ENCODE assay signal across 25 cellular contexts in the genomic region with DNA sequence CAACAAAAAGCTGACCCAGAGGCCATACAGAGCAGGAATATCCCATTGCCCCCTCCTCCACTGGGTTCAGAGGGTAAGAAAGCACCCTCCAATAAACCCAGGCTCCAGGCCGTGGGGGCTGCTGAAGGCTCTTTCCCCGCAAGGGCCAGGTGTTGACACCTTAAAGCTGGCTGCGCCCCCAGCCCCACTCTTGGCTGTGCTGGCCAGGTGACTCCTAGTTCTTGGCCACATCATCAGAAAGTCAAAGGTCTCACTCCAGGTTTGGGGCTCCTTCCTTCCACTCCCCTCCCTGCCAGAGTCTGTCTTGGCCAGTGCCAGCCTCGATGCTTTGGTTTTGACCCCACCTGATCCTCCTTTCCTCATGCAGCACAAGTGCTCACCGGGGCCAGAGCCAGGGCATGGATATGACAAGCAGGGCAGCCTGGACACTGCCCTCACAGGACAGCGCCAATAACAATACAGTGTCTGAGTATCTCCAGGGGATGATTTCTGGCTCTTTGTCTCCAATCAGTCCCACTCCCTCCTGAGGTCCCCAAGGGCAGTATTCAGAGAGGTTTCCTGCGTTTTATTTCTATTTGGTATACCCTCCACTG. TPM values are rescaled to one million over a fixed set of nuclear protein-coding genes. Genes with fewer than 3 reads are reported as not detected.
A peak's percentile ranks its signal among the peaks of the same experiment; 100 is the strongest.
DNase-seq lines count a peak whose midpoint lies in the region; ATAC-seq and TF ChIP-seq lines count a peak whose summit lies in the region.
"Had no signal": no experiment of that assay in that cellular context is flagged by ENCODE, and none has a peak within 500 bp of the region (broad histone marks: within the 10 kb centered on the region; RNA-seq: fewer than 3 reads in every experiment).

No MANE protein-coding gene starts in this region.

- H3K27ac ChIP-seq in heart left ventricle (peak overlapping the region in 1 of 12 donors; percentile 58), mesenchymal stem cell (ENCODE audit: low read length, poor library complexity, severe bottlenecking) (peak overlapping the region; percentile 20)
- H3K27ac ChIP-seq: tibial nerve had no signal

- H3K4me2 ChIP-seq in mesenchymal stem cell (ENCODE audit: low read length, poor library complexity, severe bottlenecking): no peak overlapping the region

- H3K4me3 Mint-ChIP-seq in brain (no peak overlapping the region), type B pancreatic cell (no peak overlapping the region)
- H3K4me3 Mint-ChIP-seq: activated CD4-positive, alpha-beta T cell treated with anti-CD3 and anti-CD28 coated beads, Interleukin-2, amount 10 ng/mL, durations not matched to agents 7 days and 5 days; IgD-negative memory B cell; natural killer cell had no signal

- H3K18ac ChIP-seq in mesenchymal stem cell (ENCODE audit: low read depth in 1 of 2, low read length in 2 of 2): no peak overlapping the region

- H3K27me3 ChIP-seq in heart left ventricle (no peaks in the 10 kb centered on the region), mesenchymal stem cell (ENCODE audit: control insufficient read depth in 1 of 2, insufficient read depth in 1 of 2, low read length in 2 of 2) (no peaks in the 10 kb centered on the region)
- H3K27me3 ChIP-seq: body of pancreas, dorsolateral prefrontal cortex, esophagus squamous epithelium, tibial nerve had no signal

- no peak for TF ChIP-seq CTCF in heart left ventricle (IDR thresholded peaks at IDR 0.05)
- no peak for TF ChIP-seq CTCF in brain (conservative IDR thresholded peaks at IDR 0.05)
- TF ChIP-seq CTCF in type B pancreatic cell (conservative IDR thresholded peaks at IDR 0.05): no peak

- H3K9me3 Mint-ChIP-seq in brain (no peaks in the 10 kb centered on the region), type B pancreatic cell (no peaks in the 10 kb centered on the region)
- H3K9me3 Mint-ChIP-seq: activated CD4-positive, alpha-beta T cell treated with anti-CD3 and anti-CD28 coated beads, Interleukin-2, amount 10 ng/mL, durations not matched to agents 7 days and 5 days; IgD-negative memory B cell; natural killer cell had no signal

- no peaks in the 10 kb centered on the region for H3K4me1 Mint-ChIP-seq in brain
- peaks cover 11% of the 10 kb centered on the region for H3K4me1 Mint-ChIP-seq in type B pancreatic cell (ENCODE audit: unreplicated experiment)
- H3K4me1 Mint-ChIP-seq: IgD-negative memory B cell, natural killer cell had no signal

- H3K4ac ChIP-seq in mesenchymal stem cell (ENCODE audit: low read depth in 1 of 2, low read length in 2 of 2): no peak overlapping the region

- no peak overlapping the region for H3K9ac ChIP-seq in mesenchymal stem cell (ENCODE audit: low read length)

- H2AFZ ChIP-seq in mesenchymal stem cell (ENCODE audit: low read depth, low read length): no peak overlapping the region

- peak overlapping the region; percentile 27 for H2AK5ac ChIP-seq in mesenchymal stem cell (ENCODE audit: low read length, severe bottlenecking)

- no peak overlapping the region for H4K91ac ChIP-seq in mesenchymal stem cell (ENCODE audit: low read length)

- peak in 3 of 4 donors; percentile 4 to 10 (median 5) for ATAC-seq in heart left ventricle
- ATAC-seq in Right ventricle myocardium inferior: no peak
- ATAC-seq in GM19351 (IDR thresholded peaks at IDR 0.05; ENCODE audit: unreplicated experiment): no peak
- ATAC-seq in HG02642 (IDR thresholded peaks at IDR 0.05; ENCODE audit: poor library complexity, unreplicated experiment): no peak
- ATAC-seq: body of pancreas, natural killer cell had no signal

- no peak for TF ChIP-seq POLR2A in heart left ventricle (IDR thresholded peaks at IDR 0.05)

- H2BK12ac ChIP-seq in mesenchymal stem cell (ENCODE audit: low read length in 2 of 2): no peak overlapping the region

- no peak for DNase-seq in heart left ventricle
- DNase-seq in Right ventricle myocardium inferior (ENCODE audit: missing footprints): no peak
- DNase-seq in mesenchymal stem cell: no peak
- DNase-seq in type B pancreatic cell (ENCODE audit: extremely low spot score, unreplicated experiment): no peak
- no peak for DNase-seq in SKM-1 (lab: John Stamatoyannopoulos, UW; ENCODE audit: unreplicated experiment)
- DNase-seq: activated CD4-positive, alpha-beta T cell treated with anti-CD3 and anti-CD28 coated beads, Interleukin-2, amount 10 ng/mL, durations not matched to agents 7 days and 5 days; activated CD8-positive, alpha-beta memory T cell treated with anti-CD3 and anti-CD28 coated beads, Interleukin-2, amount 50 U/mL, for 48 hours; activated naive CD4-positive, alpha-beta T cell treated with anti-CD3 and anti-CD28 coated beads, Interleukin-2, amount 50 U/mL, for 16 hours; body of pancreas; esophagus squamous epithelium; mammary epithelial cell; MM.1S; natural killer cell; NCI-H187 treated with DMSO at 0.1 percent for 48 hours; NK-92 treated with Interleukin-12 subunit alpha and Interleukin-12 subunit beta, amount 100 ng/mL, for 24 hours; stimulated activated naive CD4-positive, alpha-beta T cell had no signal

- H3K36me3 ChIP-seq in heart left ventricle: peaks cover 0 to 74% (median 50%) of the 10 kb centered on the region in 9 donors
- H3K36me3 ChIP-seq in mesenchymal stem cell (ENCODE audit: control insufficient read depth in 1 of 2, insufficient read depth in 2 of 2, low read depth in 1 of 2, low read length in 2 of 2): peaks cover 17 to 42% of the 10 kb centered on the region in 2 experiments

- H3K23ac ChIP-seq in mesenchymal stem cell (ENCODE audit: low read length in 2 of 2): no peak overlapping the region

- no peak overlapping the region for H4K8ac ChIP-seq in mesenchymal stem cell (ENCODE audit: low read length)

- no peak overlapping the region for H3K4me3 ChIP-seq in heart left ventricle
- no peak overlapping the region for H3K4me3 ChIP-seq in mesenchymal stem cell (ENCODE audit: insufficient read depth in 1 of 2, low read depth in 1 of 2, low read length in 2 of 2)
- H3K4me3 ChIP-seq: body of pancreas, dorsolateral prefrontal cortex, esophagus squamous epithelium, HAP-1, tibial nerve had no signal

- peaks cover 0 to 40% (median 0%) of the 10 kb centered on the region in 12 donors for H3K4me1 ChIP-seq in heart left ventricle
- peaks cover 21% of the 10 kb centered on the region for H3K4me1 ChIP-seq in mesenchymal stem cell (ENCODE audit: control insufficient read depth, insufficient read depth, low read depth, low read length)
- H3K4me1 ChIP-seq: body of pancreas, esophagus squamous epithelium, HAP-1 had no signal

- H2BK15ac ChIP-seq in mesenchymal stem cell (ENCODE audit: low read depth, poor library complexity, severe bottlenecking): no peak overlapping the region

- H3K9me3 ChIP-seq in heart left ventricle (no peaks in the 10 kb centered on the region), mesenchymal stem cell (ENCODE audit: control insufficient read depth, low read length) (no peaks in the 10 kb centered on the region)
- H3K9me3 ChIP-seq: body of pancreas, esophagus squamous epithelium, HAP-1, tibial nerve had no signal

- H2BK120ac ChIP-seq in mesenchymal stem cell (ENCODE audit: low read depth, low read length): no peak overlapping the region

- H3K27me3 Mint-ChIP-seq in brain: no peaks in the 10 kb centered on the region
- no peaks in the 10 kb centered on the region for H3K27me3 Mint-ChIP-seq in type B pancreatic cell
- H3K27me3 Mint-ChIP-seq: activated CD4-positive, alpha-beta T cell treated with anti-CD3 and anti-CD28 coated beads, Interleukin-2, amount 10 ng/mL, durations not matched to agents 7 days and 5 days; IgD-negative memory B cell had no signal

- peak overlapping the region in 3 of 5 experiments; percentile 47 to 88 (median 54) for H3K27ac Mint-ChIP-seq in brain
- peak overlapping the region; percentile 31 for H3K27ac Mint-ChIP-seq in type B pancreatic cell
- H3K27ac Mint-ChIP-seq: activated CD4-positive, alpha-beta T cell treated with anti-CD3 and anti-CD28 coated beads, Interleukin-2, amount 10 ng/mL, durations not matched to agents 7 days and 5 days had no signal

- no peaks in the 10 kb centered on the region for H3K79me1 ChIP-seq in mesenchymal stem cell (replicated peaks; ENCODE audit: low read length, poor library complexity, severe bottlenecking)

- no peak overlapping the region for H3K14ac ChIP-seq in mesenchymal stem cell (ENCODE audit: low read length in 2 of 2)

- no peak overlapping the region for H2BK5ac ChIP-seq in mesenchymal stem cell (ENCODE audit: low read depth, low read length, poor library complexity, severe bottlenecking)

- intact Hi-C loops in heart left ventricle (cut with DNase I) (no loop called here), Right ventricle myocardium inferior (cut with DNase I) (no loop called here)

- H3K36me3 Mint-ChIP-seq in brain (peaks cover 37% of the 10 kb centered on the region), type B pancreatic cell (peaks cover 5% of the 10 kb centered on the region)
- H3K36me3 Mint-ChIP-seq: natural killer cell had no signal

- WGBS in heart left ventricle, 4 donors: 67 to 82% (median 74%) methylated on average over 6 to 7 of the region's 7 CpGs
- 93% methylated on average over 7 of the region's 7 CpGs for WGBS in mesenchymal stem cell

RNA-seq across cellular contexts. Expression of gene SLC46A1, which starts 8.2 kb away (rescaled TPM):
- 10 to 100 TPM in 2 of 9 donors, 1 to 10 TPM in 7; 3.4 to 13.9 (median 4.7) TPM for total RNA-seq in heart left ventricle
- 1 to 10 TPM; 2.6 to 3.7 TPM for polyA plus RNA-seq in heart left ventricle
- total RNA-seq in Right ventricle myocardium inferior: 7.7 TPM
- polyA plus RNA-seq in brain (ENCODE audit: insufficient read depth, low read depth, low replicate concordance): 11.5 TPM
- polyA plus RNA-seq in mesenchymal stem cell (2013, experiment 1 of 2): 3.4 TPM
- polyA plus RNA-seq in mesenchymal stem cell (2013, experiment 2 of 2): 3.4 TPM
- 21.9 and 29.6 TPM in 2 replicates for total RNA-seq in type B pancreatic cell (ENCODE audit: low replicate concordance)

RNA-seq across cellular contexts. Expression of gene SARM1, which starts 26.3 kb away (rescaled TPM):
- total RNA-seq in heart left ventricle (10 to 100 TPM in 4 of 9 donors, 1 to 10 TPM in 5; 4.7 to 11.3 (median 8.5) TPM), Right ventricle myocardium inferior (6.2 TPM), type B pancreatic cell (ENCODE audit: low replicate concordance) (13.4 and 29.6 TPM in 2 replicates)
- polyA plus RNA-seq in heart left ventricle (1 to 10 TPM; 3.7 to 4.4 TPM), brain (ENCODE audit: insufficient read depth, low read depth, low replicate concordance) (55.8 TPM)
- 4.1 TPM for polyA plus RNA-seq in mesenchymal stem cell (2013, experiment 1 of 2)
- polyA plus RNA-seq in mesenchymal stem cell (2013, experiment 2 of 2): 3.9 TPM

RNA-seq across cellular contexts. Expression of gene VTN, which starts 27.7 kb away (rescaled TPM):
- total RNA-seq in heart left ventricle: 100 to 1,000 TPM in 2 of 9 donors, 10 to 100 TPM in 7; 28.0 to 120 (median 67.3) TPM
- polyA plus RNA-seq in heart left ventricle: 10 to 100 TPM; 16.9 to 29.5 TPM
- 36.9 TPM for total RNA-seq in Right ventricle myocardium inferior
- polyA plus RNA-seq in brain (ENCODE audit: insufficient read depth, low read depth, low replicate concordance): 0.56 TPM
- 0.76 TPM for polyA plus RNA-seq in mesenchymal stem cell (2013, experiment 1 of 2)
- polyA plus RNA-seq in mesenchymal stem cell (2013, experiment 2 of 2): 0.58 TPM
- total RNA-seq in type B pancreatic cell (ENCODE audit: low replicate concordance): 20.3 and 54.1 TPM in 2 replicates
- total RNA-seq: glomerular endothelial cell, mammary epithelial cell, natural killer cell had no signal
- polyA plus RNA-seq: IgD-negative memory B cell, mammary epithelial cell had no signal

RNA-seq across cellular contexts. Expression of gene SEBOX, which starts 32.8 kb away (rescaled TPM):
- total RNA-seq in heart left ventricle (not detected), Right ventricle myocardium inferior (not detected), type B pancreatic cell (ENCODE audit: low replicate concordance) (not detected in 2 replicates)
- polyA plus RNA-seq in heart left ventricle (not detected), brain (ENCODE audit: insufficient read depth, low read depth, low replicate concordance) (not detected)
- not detected for polyA plus RNA-seq in mesenchymal stem cell (2013, experiment 1 of 2)
- polyA plus RNA-seq in mesenchymal stem cell (2013, experiment 2 of 2): not detected
- total RNA-seq: activated CD4-positive, alpha-beta T cell treated with anti-CD3 and anti-CD28 coated beads, Interleukin-2, amount 10 ng/mL, durations not matched to agents 7 days and 5 days; body of pancreas; dorsolateral prefrontal cortex; esophagus squamous epithelium; glomerular endothelial cell; mammary epithelial cell; natural killer cell; RPMI7951; tibial nerve had no signal
- polyA plus RNA-seq: IgD-negative memory B cell, mammary epithelial cell had no signal

RNA-seq across cellular contexts. Expression of gene POLDIP2, which starts 40.5 kb away (rescaled TPM):
- total RNA-seq in heart left ventricle (100 to 1,000 TPM; 125 to 194 (median 163) TPM), Right ventricle myocardium inferior (160 TPM), type B pancreatic cell (ENCODE audit: low replicate concordance) (79.3 and 90.8 TPM in 2 replicates)
- polyA plus RNA-seq in heart left ventricle (100 to 1,000 TPM in 1 of 2 donors, 10 to 100 TPM in 1; 97.8 to 186 TPM), brain (ENCODE audit: insufficient read depth, low read depth, low replicate concordance) (111 TPM)
- polyA plus RNA-seq in mesenchymal stem cell (2013, experiment 1 of 2): 67.8 TPM
- polyA plus RNA-seq in mesenchymal stem cell (2013, experiment 2 of 2): 67.2 TPM

Comparison
In these comparisons a context has a peak if more than half of its experiments do, and no peak if none do; other contexts are left out.
1. ATAC-seq: peak in heart left ventricle (3 of 4); none in Right ventricle myocardium inferior (single experiment), GM19351 (single experiment) and HG02642 (single experiment).